ENCODE assay signal across 24 cellular contexts in the genomic region with DNA sequence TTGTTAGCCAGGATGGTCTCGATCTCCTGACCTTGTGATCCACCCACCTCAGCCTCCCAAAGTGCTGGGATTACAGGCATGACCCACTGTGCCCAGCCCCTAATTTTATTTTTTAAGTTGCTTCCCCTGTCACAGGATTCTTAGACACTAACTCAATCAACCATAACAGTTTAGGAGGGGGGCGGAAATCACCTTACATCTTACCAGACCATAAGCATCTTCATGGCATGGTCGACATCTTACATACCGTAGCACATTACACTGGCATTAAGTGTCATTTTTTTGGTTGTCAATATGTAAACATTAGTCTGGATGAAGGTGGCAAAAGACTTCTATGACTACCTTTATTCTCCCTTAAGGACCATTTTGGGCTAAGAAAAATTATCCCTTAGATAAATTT.
DNase-seq lines count a peak whose midpoint lies in the region; ATAC-seq, FAIRE-seq and TF ChIP-seq lines count a peak whose summit lies in the region.
"Had no signal": no experiment of that assay in that cellular context is flagged by ENCODE, and none has a peak within 500 bp of the region (broad histone marks: within the 10 kb centered on the region; RNA-seq: fewer than 3 reads in every experiment).

No MANE protein-coding gene starts in this region.

- H3K36me3 Mint-ChIP-seq in endothelial cell (ENCODE audit: low read depth, unreplicated experiment): peaks cover 94% of the 10 kb centered on the region

- no peak for TF ChIP-seq CTCF in HepG2 (CRISPR knock-in tag; IDR thresholded peaks at IDR 0.05)
- no peak for TF ChIP-seq CTCF in right lobe of liver (IDR thresholded peaks at IDR 0.05)
- TF ChIP-seq CTCF in endothelial cell (IDR thresholded peaks at IDR 0.05; ENCODE audit: unreplicated experiment): no peak
- no peak for TF ChIP-seq CTCF in GM13976 (IDR thresholded peaks at IDR 0.05; ENCODE audit: borderline replicate concordance, control extremely low read depth, extremely low read depth, insufficient read depth, missing control alignments)

- H3K27me3 Mint-ChIP-seq in endothelial cell (ENCODE audit: unreplicated experiment): peaks cover 4% of the 10 kb centered on the region
- H3K27me3 Mint-ChIP-seq: B cell; CD4-positive, alpha-beta T cell had no signal

- H3K4me1 Mint-ChIP-seq in endothelial cell (ENCODE audit: unreplicated experiment): no peaks in the 10 kb centered on the region
- H3K4me1 Mint-ChIP-seq: B cell had no signal

- peaks cover 18% of the 10 kb centered on the region for H3K79me2 ChIP-seq in HepG2 (ENCODE audit: insufficient read depth, low read length)

- ATAC-seq in HepG2: no peak
- no peak for ATAC-seq in right lobe of liver
- ATAC-seq: A549; CD8-positive, alpha-beta T cell; GM12878 had no signal

- CTCF ChIA-PET in HepG2 (lab: Yijun Ruan, JAX; ENCODE audit: low intra/inter-chr PET ratio, low total read pairs): no interaction called here

- intact Hi-C loops in HepG2 (cut with micrococcal nuclease; ENCODE audit: unreplicated experiment): no loop called here
- intact Hi-C loops in right lobe of liver (cut with DNase I): no loop called here

- peak overlapping the region; percentile 77 for H3K4me3 Mint-ChIP-seq in endothelial cell (ENCODE audit: unreplicated experiment)
- H3K4me3 Mint-ChIP-seq: B cell; CD4-positive, alpha-beta T cell; CD8-positive, alpha-beta T cell had no signal

- no peaks in the 10 kb centered on the region; the same call in 1 of the 2 replicates for H4K20me1 ChIP-seq in HepG2 (ENCODE audit: insufficient read depth, low read length)
- H4K20me1 ChIP-seq: BLaER1 treated with 17β-estradiol and CSF1 and Interleukin-3, amounts not matched to agents 10 nM and 100 nM had no signal

- no peak overlapping the region for H3K4me2 ChIP-seq in HepG2 (ENCODE audit: low read depth, low read length)
- H3K4me2 ChIP-seq: A549; BLaER1 treated with 17β-estradiol and CSF1 and Interleukin-3, amounts not matched to agents 10 nM and 100 nM had no signal

- WGBS in HepG2 (ENCODE audit: low lambda C conversion rate): 96% methylated on average over 4 of the region's 4 CpGs
- 96% methylated on average over 4 of the region's 4 CpGs for WGBS in right lobe of liver (ENCODE audit: insufficient coverage, low coverage, low lambda C conversion rate, missing lambda C conversion rate)

- BruUV-seq in HepG2 (replicated peaks; lab: Mats Ljungman, UMichigan): no TSS peak

- DNase-seq in HepG2 (ENCODE audit: low spot score) (no peak), right lobe of liver (no peak), endothelial cell (ENCODE audit: low spot score) (no peak), NCI-H345 (lab: John Stamatoyannopoulos, UW) (no peak), GM13976 (ENCODE audit: low spot score) (no peak)
- DNase-seq: AML-193; CD4-positive, alpha-beta T cell; CD8-positive, alpha-beta T cell; DMS 273 treated with DMSO at 0.1 percent for 48 hours; DMS153; DMS53; DMS79; DND-41; EL; GDM1 had no signal

- no peak overlapping the region for H2AFZ ChIP-seq in HepG2 (ENCODE audit: low read length)

- TF ChIP-seq POLR2A in HepG2 (IDR thresholded peaks at IDR 0.05; ENCODE audit: insufficient read depth in 1 of 2, low read depth in 2 of 2, low read length in 2 of 2) (no peak), right lobe of liver (IDR thresholded peaks at IDR 0.05) (no peak)

- H3K9me3 ChIP-seq in HepG2 (ENCODE audit: low read length) (peaks cover 12% of the 10 kb centered on the region), right lobe of liver (no peaks in the 10 kb centered on the region), subcutaneous abdominal adipose tissue (ENCODE audit: control insufficient read depth in 5 of 5, low read length in 5 of 5) (peaks cover 48 to 62% (median 58%) of the 10 kb centered on the region in 5 donors)
- H3K9me3 ChIP-seq: A549 had no signal

- FAIRE-seq in HepG2 (lab: Jason Lieb, UNC): no peak
- FAIRE-seq: A549, GM12878, GM12892, GM19239 had no signal

- H3K4me1 ChIP-seq in HepG2 (ENCODE audit: insufficient read depth, low read length): peaks cover 40% of the 10 kb centered on the region
- no peaks in the 10 kb centered on the region for H3K4me1 ChIP-seq in right lobe of liver
- H3K4me1 ChIP-seq in subcutaneous abdominal adipose tissue (ENCODE audit: control insufficient read depth in 5 of 5, insufficient read depth in 5 of 5, low read length in 5 of 5): no peaks in the 10 kb centered on the region
- H3K4me1 ChIP-seq: A549; BLaER1 treated with 17β-estradiol and CSF1 and Interleukin-3, amounts not matched to agents 10 nM and 100 nM had no signal

- POLR2A ChIA-PET in HepG2 (lab: Yijun Ruan, JAX): no interaction called here

- H3K9ac ChIP-seq in HepG2 (ENCODE audit: insufficient read depth, low read depth, low read length): no peak overlapping the region
- no peak overlapping the region for H3K9ac ChIP-seq in subcutaneous abdominal adipose tissue (ENCODE audit: low read length in 5 of 5)
- H3K9ac ChIP-seq: BLaER1 treated with 17β-estradiol and CSF1 and Interleukin-3, amounts not matched to agents 10 nM and 100 nM had no signal

- no peak for TF ChIP-seq RAD21 in HepG2 (CRISPR knock-in tag; IDR thresholded peaks at IDR 0.05)

- no peak overlapping the region for H3K27ac ChIP-seq in HepG2 (ENCODE audit: extremely low read length, insufficient read depth, low read length)
- H3K27ac ChIP-seq in right lobe of liver: no peak overlapping the region
- no peak overlapping the region for H3K27ac ChIP-seq in subcutaneous abdominal adipose tissue (ENCODE audit: low read depth, low read length)
- H3K27ac ChIP-seq: 22Rv1; A549; BLaER1 treated with 17β-estradiol and CSF1 and Interleukin-3, amounts not matched to agents 10 nM and 100 nM; C4-2B had no signal

- H3K27ac Mint-ChIP-seq in endothelial cell (ENCODE audit: unreplicated experiment): no peak overlapping the region
- H3K27ac Mint-ChIP-seq: B cell; CD4-positive, alpha-beta T cell; CD8-positive, alpha-beta T cell had no signal

- TF ChIP-seq EP300 in HepG2 (IDR thresholded peaks at IDR 0.05; ENCODE audit: low read depth in 2 of 2, low read length in 2 of 2) (no peak), HepG2 (CRISPR knock-in tag; IDR thresholded peaks at IDR 0.05; ENCODE audit: borderline replicate concordance) (no peak)

- H3K27me3 ChIP-seq in HepG2 (ENCODE audit: control insufficient read depth in 1 of 2, insufficient read depth in 2 of 2, low read length in 2 of 2): no peaks in the 10 kb centered on the region
- H3K27me3 ChIP-seq in right lobe of liver: no peaks in the 10 kb centered on the region
- no peaks in the 10 kb centered on the region for H3K27me3 ChIP-seq in subcutaneous abdominal adipose tissue (ENCODE audit: control insufficient read depth in 5 of 5, insufficient read depth in 4 of 5, low read length in 5 of 5)
- H3K27me3 ChIP-seq: BLaER1 treated with 17β-estradiol and CSF1 and Interleukin-3, amounts not matched to agents 10 nM and 100 nM had no signal

- in situ Hi-C loops in HepG2 (cut with HindIII; ENCODE audit: extremely low pct_ligation_motif_present, low pct_unique_long_range_greater_than_20kb): no loop called here
- in situ Hi-C loops in GM13976 (cut with MboI; ENCODE audit: low sequenced_read_pairs, unreplicated experiment): no loop called here

- H3K9me3 Mint-ChIP-seq in endothelial cell (ENCODE audit: unreplicated experiment): peaks cover 20% of the 10 kb centered on the region

- no peak overlapping the region for H3K4me3 ChIP-seq in HepG2 (replicated peaks in 1 of 3; ENCODE audit: insufficient read depth in 1 of 3, low read depth in 2 of 3, low read length in 3 of 3)
- no peak overlapping the region for H3K4me3 ChIP-seq in right lobe of liver
- H3K4me3 ChIP-seq in subcutaneous abdominal adipose tissue (ENCODE audit: low read depth in 1 of 5, low read length in 5 of 5): peak overlapping the region in 3 of 5 donors; percentile 2 to 60 (median 39)
- H3K4me3 ChIP-seq: A549, GM12878 had no signal

- H3K36me3 ChIP-seq in HepG2 (replicated peaks in 1 of 2; ENCODE audit: control insufficient read depth in 1 of 2, insufficient read depth in 2 of 2, low read length in 2 of 2) (peaks cover 38 to 96% of the 10 kb centered on the region in 2 experiments), right lobe of liver (peaks cover 0 to 56% (median 31%) of the 10 kb centered on the region in 4 donors), subcutaneous abdominal adipose tissue (ENCODE audit: control insufficient read depth in 5 of 5, insufficient read depth in 5 of 5, low read length in 5 of 5) (peaks cover 72 to 97% (median 92%) of the 10 kb centered on the region in 5 donors)

TF ChIP-seq in HepG2, 621 proteins besides CTCF, POLR2A, EP300 and RAD21:
- TF ChIP-seq RBM22 (optimal IDR thresholded peaks at IDR 0.05; ENCODE audit: low read length) (peak; percentile 97), ARNTL (CRISPR knock-in tag; IDR thresholded peaks at IDR 0.05) (no peak)

Comparison
In these comparisons a context has a peak if more than half of its experiments do, and no peak if none do; other contexts are left out.
1. H3K4me3 ChIP-seq: peak in subcutaneous abdominal adipose tissue (3 of 5); none in HepG2 (0 of 3) and right lobe of liver (0 of 3).